ENCODE assay signal across 23 cellular contexts in the genomic region with DNA sequence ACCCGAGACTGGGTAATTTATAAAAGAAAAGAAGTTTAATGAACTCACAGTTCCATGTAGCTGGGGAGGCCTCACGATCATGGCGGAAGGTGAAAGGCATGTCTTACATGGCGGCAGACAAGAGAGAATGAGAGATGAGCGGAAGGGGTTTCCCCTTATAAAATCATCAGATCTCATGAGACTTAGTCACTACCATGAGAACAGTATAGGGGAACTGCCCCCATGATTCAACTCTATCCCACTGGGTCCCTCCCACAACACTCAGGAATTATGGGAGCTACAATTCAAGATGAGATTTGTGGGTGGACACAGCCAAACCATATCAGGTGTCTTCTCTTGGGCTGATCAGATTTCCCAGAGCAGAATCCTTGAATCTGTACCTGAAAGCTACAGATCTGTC.
"Had no signal": no experiment of that assay in that cellular context is flagged by ENCODE, and none has a peak within 500 bp of the region (broad histone marks: within the 10 kb centered on the region; RNA-seq: fewer than 3 reads in every experiment).

No MANE protein-coding gene starts in this region.

- H3K9me3 ChIP-seq: left ventricle myocardium inferior, mucosa of descending colon, ovary, right atrium auricular region, tibial nerve, uterus had no signal

- H3K27ac ChIP-seq: left ventricle myocardium inferior, ovary, right atrium auricular region, skin epidermis, tibial nerve, uterus had no signal

- H3K27me3 Mint-ChIP-seq: naive thymus-derived CD4-positive, alpha-beta T cell; natural killer cell treated with Interleukin-12 subunit alpha and Interleukin-12 subunit beta and Interleukin-15 and Interleukin-18, amount 100 ng/mL, for 72 hours; stimulated activated naive CD8-positive, alpha-beta T cell treated with anti-CD3 and anti-CD28 coated beads, Interleukin-15, amount 100 ng/mL, for 72 hours; type B pancreatic cell had no signal

- H3K9me3 Mint-ChIP-seq: natural killer cell treated with Interleukin-12 subunit alpha and Interleukin-12 subunit beta and Interleukin-15 and Interleukin-18, amount 100 ng/mL, for 72 hours had no signal

- H3K27me3 ChIP-seq: ovary, right atrium auricular region, tibial nerve, uterus had no signal

- H3K4me3 ChIP-seq: left ventricle myocardium inferior, lung, mucosa of descending colon, ovary, right atrium auricular region, skin epidermis, tibial nerve, uterus had no signal

- H3K36me3 ChIP-seq: left ventricle myocardium inferior, ovary, right atrium auricular region, tibial nerve, uterus had no signal

- H3K4me1 ChIP-seq: left ventricle myocardium inferior, right atrium auricular region, tibial nerve, uterus had no signal

- DNase-seq: islet precursor cell; left ventricle myocardium inferior; midbrain; mucosa of descending colon; naive thymus-derived CD4-positive, alpha-beta T cell; ovary; stimulated activated CD4-positive, alpha-beta T cell treated with anti-CD3 and anti-CD28 coated beads, Interleukin-12 subunit alpha, Interleukin-12 subunit beta, amount 100 ng/mL, for 4 hours; stimulated activated CD4-positive, alpha-beta T cell treated with anti-CD3 and anti-CD28 coated beads, Interleukin-15, amount 100 ng/mL, for 24 hours; stimulated activated CD4-positive, alpha-beta T cell treated with anti-CD3 and anti-CD28 coated beads, Interleukin-4, amount 100 ng/mL, for 4 hours; stimulated activated CD8-positive, alpha-beta memory T cell treated with anti-CD3 and anti-CD28 coated beads, Interleukin-4, amount 100 ng/mL, for 48 hours; stimulated activated naive CD4-positive, alpha-beta T cell treated with Interleukin-2 at 50 U/mL for 16 hours; stimulated activated naive CD8-positive, alpha-beta T cell treated with anti-CD3 and anti-CD28 coated beads, Interleukin-15, amount 100 ng/mL, for 72 hours; substantia nigra; uterus had no signal

- H3K4me1 Mint-ChIP-seq: stimulated activated memory B cell treated with anti-CD40 and anti-IgM and Interleukin-4, amounts not matched to agents 10 μg/mL and 1 μg/mL and 100 μg/mL, for 72 hours had no signal

- H3K4me3 Mint-ChIP-seq: naive thymus-derived CD4-positive, alpha-beta T cell; natural killer cell treated with Interleukin-12 subunit alpha and Interleukin-12 subunit beta and Interleukin-15 and Interleukin-18, amount 100 ng/mL, for 72 hours; stimulated activated memory B cell treated with anti-CD40 and anti-IgM and Interleukin-4, amounts not matched to agents 10 μg/mL and 1 μg/mL and 100 μg/mL, for 72 hours; stimulated activated naive CD8-positive, alpha-beta T cell treated with anti-CD3 and anti-CD28 coated beads, Interleukin-15, amount 100 ng/mL, for 72 hours; type B pancreatic cell had no signal

- H3K36me3 Mint-ChIP-seq: stimulated activated memory B cell treated with anti-CD40 and anti-IgM and Interleukin-4, amounts not matched to agents 10 μg/mL and 1 μg/mL and 100 μg/mL, for 72 hours; type B pancreatic cell had no signal

- H3K27ac Mint-ChIP-seq: progenitor cell of endocrine pancreas; stimulated activated memory B cell treated with anti-CD40 and anti-IgM and Interleukin-4, amounts not matched to agents 10 μg/mL and 1 μg/mL and 100 μg/mL, for 72 hours; stimulated activated naive CD8-positive, alpha-beta T cell treated with anti-CD3 and anti-CD28 coated beads, Interleukin-15, amount 100 ng/mL, for 72 hours; type B pancreatic cell had no signal

- ATAC-seq: mucosa of descending colon; naive thymus-derived CD4-positive, alpha-beta T cell; natural killer cell treated with Interleukin-12 subunit alpha and Interleukin-12 subunit beta and Interleukin-15 and Interleukin-18, amount 100 ng/mL, for 72 hours; sciatic nerve; stimulated activated memory B cell treated with anti-CD40 and anti-IgM and Interleukin-4, amounts not matched to agents 10 μg/mL and 1 μg/mL and 100 μg/mL, for 72 hours; stimulated activated naive CD8-positive, alpha-beta T cell treated with anti-CD3 and anti-CD28 coated beads, Interleukin-15, amount 100 ng/mL, for 72 hours had no signal
